ENCODE assay signal across 8 cellular contexts in the genomic region with DNA sequence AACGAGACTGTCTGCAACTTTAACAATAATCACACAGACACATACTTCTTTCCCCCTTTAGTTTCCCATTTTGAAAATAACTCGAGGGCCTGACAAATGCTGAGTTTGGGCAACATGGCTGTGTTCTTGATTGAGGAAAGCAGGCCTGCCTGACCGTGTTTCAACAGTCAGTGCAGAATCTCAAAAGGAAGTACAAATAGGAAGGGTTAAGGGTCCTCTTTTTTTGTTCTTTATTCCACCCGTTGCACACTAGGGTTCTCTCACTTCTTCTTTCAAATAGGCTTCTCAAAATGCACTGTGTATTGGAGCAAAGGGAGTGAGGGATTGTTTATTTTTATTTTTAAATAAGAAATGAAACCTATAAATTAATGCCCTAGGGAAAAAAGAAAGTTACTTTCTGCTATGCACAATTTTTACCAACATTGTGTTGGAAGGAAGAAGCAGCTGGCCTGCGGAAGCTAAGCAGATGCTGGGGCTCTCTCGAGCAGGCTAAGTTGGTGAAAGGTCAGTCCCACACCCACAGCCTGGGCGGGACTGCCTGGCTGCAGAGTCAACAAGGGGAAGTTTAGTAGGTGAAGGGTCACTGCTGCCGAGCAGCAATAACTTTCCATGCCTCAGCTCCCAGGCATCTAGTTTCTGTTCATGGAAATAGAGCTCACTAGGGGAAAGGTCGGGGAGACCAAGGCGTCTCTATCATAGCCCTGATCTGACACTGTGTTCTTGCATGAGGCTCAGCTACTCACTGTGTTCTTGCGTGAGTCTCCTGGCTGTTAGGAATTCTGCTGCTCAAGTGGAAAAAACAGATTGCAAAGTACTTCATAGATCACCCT. TPM values are rescaled to one million over a fixed set of nuclear protein-coding genes. Genes with fewer than 3 reads are reported as not detected.
DNase-seq lines count a peak whose midpoint lies in the region; ATAC-seq and TF ChIP-seq lines count a peak whose summit lies in the region.

No MANE protein-coding gene starts in this region.

- H3K9me3 Mint-ChIP-seq in Calu3 (ENCODE audit: low read depth, unreplicated experiment) = no peaks in the 10 kb centered on the region
- H3K9me3 Mint-ChIP-seq in stimulated activated memory B cell treated with anti-CD40 and anti-IgM and Interleukin-4, amounts not matched to agents 10 μg/mL and 1 μg/mL and 100 μg/mL, for 72 hours = peaks cover 3% of the 10 kb centered on the region
- peaks cover 4% of the 10 kb centered on the region for H3K9me3 Mint-ChIP-seq in CD4-positive, alpha-beta T cell

- H3K27me3 Mint-ChIP-seq in Calu3 (ENCODE audit: unreplicated experiment) = no peaks in the 10 kb centered on the region
- H3K27me3 Mint-ChIP-seq in stimulated activated memory B cell treated with anti-CD40 and anti-IgM and Interleukin-4, amounts not matched to agents 10 μg/mL and 1 μg/mL and 100 μg/mL, for 72 hours = no peaks in the 10 kb centered on the region
- peaks cover 15% of the 10 kb centered on the region for H3K27me3 Mint-ChIP-seq in CD4-positive, alpha-beta T cell

- intact Hi-C loops in Calu3 (cut with micrococcal nuclease; ENCODE audit: unreplicated experiment) = loop anchor here (5.0 kb wide), 1 partner anchor 74 kb away; no protein-coding TSS in a partner anchor
- intact Hi-C loops in left colon (cut with DNase I, micrococcal nuclease) = no loop called here
- intact Hi-C loops in CD4-positive, alpha-beta T cell (cut with DNase I, micrococcal nuclease) = no loop called here

- no peak overlapping the region for H3K27ac ChIP-seq in CD4-positive, alpha-beta T cell (ENCODE audit: low read depth, low read length)

- H3K4me1 Mint-ChIP-seq in Calu3 (ENCODE audit: low read depth, unreplicated experiment) = peaks cover 37% of the 10 kb centered on the region
- H3K4me1 Mint-ChIP-seq in stimulated activated memory B cell treated with anti-CD40 and anti-IgM and Interleukin-4, amounts not matched to agents 10 μg/mL and 1 μg/mL and 100 μg/mL, for 72 hours = peaks cover 58% of the 10 kb centered on the region
- H3K4me1 Mint-ChIP-seq in CD4-positive, alpha-beta T cell (ENCODE audit: low read depth) = no peaks in the 10 kb centered on the region

- no peaks in the 10 kb centered on the region for H3K27me3 ChIP-seq in CD4-positive, alpha-beta T cell (ENCODE audit: control insufficient read depth, insufficient read depth, low read length)

- BruUV-seq in Calu3 (replicated peaks; lab: Mats Ljungman, UMichigan) = no TSS peak

- no peaks in the 10 kb centered on the region for H3K9me3 ChIP-seq in CD4-positive, alpha-beta T cell (ENCODE audit: control insufficient read depth, low read length)

- ATAC-seq in GM19455 (IDR thresholded peaks at IDR 0.05; ENCODE audit: unreplicated experiment) (peak; percentile 96), HG03442 (IDR thresholded peaks at IDR 0.05; ENCODE audit: unreplicated experiment) (peak; percentile 98), left colon (peak; percentile 98)
- ATAC-seq in stimulated activated memory B cell treated with anti-CD40 and anti-IgM and Interleukin-4, amounts not matched to agents 10 μg/mL and 1 μg/mL and 100 μg/mL, for 72 hours = peak; percentile 99
- no peak for ATAC-seq in CD4-positive, alpha-beta T cell (ENCODE audit: poor library complexity)

- DNase-seq in Calu3 (peak; percentile 83), OCI-M2 (lab: John Stamatoyannopoulos, UW; ENCODE audit: unreplicated experiment) (peak; percentile 24), dedifferentiated amniotic fluid mesenchymal stem cell (ENCODE audit: extremely low spot score) (peak; percentile 93), left colon (peak; percentile 92 to 97)
- no peak for DNase-seq in CD4-positive, alpha-beta T cell

- TF ChIP-seq CTCF in Calu3 (IDR thresholded peaks at IDR 0.05; ENCODE audit: unreplicated experiment) = no peak
- no peak for TF ChIP-seq CTCF in CD4-positive, alpha-beta T cell (IDR thresholded peaks at IDR 0.05)

- peak overlapping the region; percentile 52 for H3K27ac Mint-ChIP-seq in Calu3 (ENCODE audit: unreplicated experiment)
- H3K27ac Mint-ChIP-seq in stimulated activated memory B cell treated with anti-CD40 and anti-IgM and Interleukin-4, amounts not matched to agents 10 μg/mL and 1 μg/mL and 100 μg/mL, for 72 hours = peak overlapping the region; percentile 86
- H3K27ac Mint-ChIP-seq in CD4-positive, alpha-beta T cell = no peak overlapping the region

- POLR2A ChIA-PET in CD4-positive, alpha-beta T cell (lab: Charles Lee) = no interaction called here

- no peaks in the 10 kb centered on the region for H3K36me3 Mint-ChIP-seq in Calu3 (ENCODE audit: insufficient read depth, unreplicated experiment)
- H3K36me3 Mint-ChIP-seq in stimulated activated memory B cell treated with anti-CD40 and anti-IgM and Interleukin-4, amounts not matched to agents 10 μg/mL and 1 μg/mL and 100 μg/mL, for 72 hours = peaks cover 6% of the 10 kb centered on the region
- H3K36me3 Mint-ChIP-seq in CD4-positive, alpha-beta T cell (ENCODE audit: low read depth) = no peaks in the 10 kb centered on the region

- H3K4me3 Mint-ChIP-seq in Calu3 (ENCODE audit: low read depth, unreplicated experiment) = no peak overlapping the region
- peak overlapping the region; percentile 60 for H3K4me3 Mint-ChIP-seq in stimulated activated memory B cell treated with anti-CD40 and anti-IgM and Interleukin-4, amounts not matched to agents 10 μg/mL and 1 μg/mL and 100 μg/mL, for 72 hours
- H3K4me3 Mint-ChIP-seq in CD4-positive, alpha-beta T cell = no peak overlapping the region

- CTCF ChIA-PET in Calu3 (lab: Charles Lee) = interaction anchor here (0.6 to 0.8 kb wide), 3 partner anchors 19 to 115 kb away, joined by 3 read pairs; no protein-coding TSS in a partner anchor
- CTCF ChIA-PET in CD4-positive, alpha-beta T cell (lab: Charles Lee) = no interaction called here

RNA-seq across cellular contexts. Expression of gene PDK4, which starts 12.2 kb away (rescaled TPM):
- total RNA-seq in Calu3 (2022) = 6.5 and 7.1 TPM in 2 replicates
- total RNA-seq in left colon = 100 to 1,000 TPM in 1 of 2 donors, 10 to 100 TPM in 1; 18.9 to 101 TPM
- not detected for total RNA-seq in CD4-positive, alpha-beta T cell

Comparison
In these comparisons a context has a peak if more than half of its experiments do, and no peak if none do; other contexts are left out.
1. DNase-seq: peak in Calu3 (single experiment), OCI-M2 (single experiment), dedifferentiated amniotic fluid mesenchymal stem cell (single experiment) and left colon (2 of 2); none in CD4-positive, alpha-beta T cell (0 of 10).